In the genomic region with DNA sequence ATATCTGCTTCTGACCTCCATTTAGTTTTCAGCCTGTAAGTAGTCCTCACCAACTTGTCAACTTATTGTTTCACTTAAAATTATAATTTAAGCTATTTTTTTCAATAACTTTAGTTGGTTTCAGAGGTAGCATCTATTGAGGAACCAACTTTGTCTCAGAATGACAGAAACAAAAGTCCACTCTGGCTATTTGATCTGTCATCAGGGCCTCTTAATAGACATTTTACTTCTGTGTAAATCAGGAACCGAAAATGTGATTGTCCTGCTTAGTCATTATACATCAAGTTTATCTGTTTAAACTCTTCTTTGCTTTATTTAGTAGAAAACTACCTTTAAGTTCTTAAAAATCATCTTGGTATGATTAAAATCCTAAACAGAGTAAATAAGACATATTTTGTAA, we compare ENCODE assay signal across 21 cellular contexts.
DNase-seq lines count a peak whose midpoint lies in the region; ATAC-seq, FAIRE-seq and TF ChIP-seq lines count a peak whose summit lies in the region.
"Had no signal": no experiment of that assay in that cellular context is flagged by ENCODE, and none has a peak within 500 bp of the region (broad histone marks: within the 10 kb centered on the region; RNA-seq: fewer than 3 reads in every experiment).

No MANE protein-coding gene starts in this region.

- no peak for FAIRE-seq in GM12891 (lab: Jason Lieb, UNC)
- no peak for FAIRE-seq in GM12878 (lab: Jason Lieb, UNC)
- FAIRE-seq: G401.6, GM19239, H54 had no signal

- CTCF ChIA-PET in GM12878 (lab: Yijun Ruan, JAX) = no interaction called here
- CTCF ChIA-PET in naive thymus-derived CD4-positive, alpha-beta T cell (lab: Charles Lee) = no interaction called here

- H3K27ac ChIP-seq in GM12878 (ENCODE audit: control insufficient read depth, insufficient read depth) (no peak overlapping the region), stomach (no peak overlapping the region)
- H3K27ac ChIP-seq in naive thymus-derived CD4-positive, alpha-beta T cell (ENCODE audit: low read depth, low read length) = no peak overlapping the region
- H3K27ac ChIP-seq: GM23248, HL-60, KMS-11 had no signal

- H3K4me1 ChIP-seq in GM12878 (ENCODE audit: control insufficient read depth, insufficient read depth, low read length) (no peaks in the 10 kb centered on the region), stomach (no peaks in the 10 kb centered on the region)
- H3K4me1 ChIP-seq in naive thymus-derived CD4-positive, alpha-beta T cell (ENCODE audit: control insufficient read depth in 2 of 2, insufficient read depth in 2 of 2, low read length in 2 of 2) = no peaks in the 10 kb centered on the region
- H3K4me1 ChIP-seq: BE2C had no signal

- peaks cover 0 to 2% (median 0%) of the 10 kb centered on the region in 7 donors for H3K4me1 Mint-ChIP-seq in naive thymus-derived CD4-positive, alpha-beta T cell
- H3K4me1 Mint-ChIP-seq: CD4-positive, CD25-positive, alpha-beta regulatory T cell; CD8-positive, alpha-beta memory T cell had no signal

- H3K36me3 ChIP-seq in GM12878 (ENCODE audit: control insufficient read depth in 2 of 2, insufficient read depth in 2 of 2, low read length in 1 of 2) (no peaks in the 10 kb centered on the region), stomach (no peaks in the 10 kb centered on the region)
- no peaks in the 10 kb centered on the region for H3K36me3 ChIP-seq in naive thymus-derived CD4-positive, alpha-beta T cell (ENCODE audit: control insufficient read depth in 2 of 3, insufficient read depth in 3 of 3, low read length in 3 of 3)
- H3K36me3 ChIP-seq: BE2C had no signal

- RAD21 ChIA-PET in GM12878 (lab: Charles Lee; ENCODE audit: unreplicated experiment) = no interaction called here

- DNase-seq in GM12891 (ENCODE audit: insufficient read length, low spot score) = no peak
- no peak for DNase-seq in GM12878 (ENCODE audit: low read depth, low spot score)
- no peak for DNase-seq in NCI-H526 treated with DMSO at 0.1 percent for 48 hours (lab: John Stamatoyannopoulos, UW)
- DNase-seq in stomach = no peak
- no peak for DNase-seq in naive thymus-derived CD4-positive, alpha-beta T cell
- DNase-seq in H4 (ENCODE audit: low spot score) = no peak
- DNase-seq: ACHN; BE2C; C1 segment of cervical spinal cord; CD4-positive, CD25-positive, alpha-beta regulatory T cell; CD8-positive, alpha-beta memory T cell; COR-L47; GM23248; HCEC 1CT had no signal

- H3K36me3 Mint-ChIP-seq in naive thymus-derived CD4-positive, alpha-beta T cell = peaks cover 0 to 4% (median 0%) of the 10 kb centered on the region in 5 donors
- H3K36me3 Mint-ChIP-seq: CD4-positive, CD25-positive, alpha-beta regulatory T cell; CD8-positive, alpha-beta memory T cell had no signal

- no peaks in the 10 kb centered on the region for H3K79me2 ChIP-seq in GM12878 (ENCODE audit: control insufficient read depth, insufficient read depth, low read length)

- H2AFZ ChIP-seq in GM12878 (ENCODE audit: control insufficient read depth, low read depth, low read length) = no peak overlapping the region
- H2AFZ ChIP-seq: GM23248 had no signal

- no peak overlapping the region for H3K4me2 ChIP-seq in GM12878 (ENCODE audit: control insufficient read depth, insufficient read depth)
- H3K4me2 ChIP-seq: KMS-11 had no signal

- H3K4me3 ChIP-seq in GM12878 (no peak overlapping the region), stomach (no peak overlapping the region)
- H3K4me3 ChIP-seq in naive thymus-derived CD4-positive, alpha-beta T cell (ENCODE audit: low read length) = no peak overlapping the region
- H3K4me3 ChIP-seq: GM23248 had no signal

- BruUV-seq in GM12878 (replicated peaks; lab: Mats Ljungman, UMichigan) = no TSS peak

- no peak for TF ChIP-seq EP300 in GM12878 (IDR thresholded peaks at IDR 0.05; ENCODE audit: borderline replicate concordance in 1 of 2, control insufficient read depth in 1 of 2, low read depth in 2 of 2, low read length in 2 of 2)
- no peak for TF ChIP-seq EP300 in stomach (IDR thresholded peaks at IDR 0.05)

- in situ Hi-C loops in GM12878 (cut with MboI) = no loop called here

- H3K27ac Mint-ChIP-seq in naive thymus-derived CD4-positive, alpha-beta T cell = no peak overlapping the region
- H3K27ac Mint-ChIP-seq: CD4-positive, CD25-positive, alpha-beta regulatory T cell; CD8-positive, alpha-beta memory T cell had no signal

- SMC1A ChIA-PET in GM12878 (lab: Charles Lee; ENCODE audit: uncharacterized antibody, unreplicated experiment) = no interaction called here

- POLR2A ChIA-PET in GM12878 (lab: Charles Lee) = no interaction called here
- POLR2A ChIA-PET in naive thymus-derived CD4-positive, alpha-beta T cell (lab: Charles Lee) = no interaction called here

- H3K27me3 ChIP-seq in GM12878 (replicated peaks in 1 of 2; ENCODE audit: control insufficient read depth in 2 of 2, insufficient read depth in 2 of 2, low read length in 1 of 2) = no peaks in the 10 kb centered on the region
- H3K27me3 ChIP-seq in stomach = no peaks in the 10 kb centered on the region
- H3K27me3 ChIP-seq in naive thymus-derived CD4-positive, alpha-beta T cell (ENCODE audit: control insufficient read depth in 2 of 2, insufficient read depth in 2 of 2, low read length in 2 of 2) = no peaks in the 10 kb centered on the region
- H3K27me3 ChIP-seq: BE2C had no signal

- TF ChIP-seq POLR2A in GM12891 (IDR thresholded peaks at IDR 0.05; ENCODE audit: low read depth, low read length) = no peak
- no peak for TF ChIP-seq POLR2A in GM12878 (IDR thresholded peaks at IDR 0.05; ENCODE audit: low read depth, low read length)
- TF ChIP-seq POLR2A in stomach (IDR thresholded peaks at IDR 0.05) = no peak

- WGBS in GM12878 (ENCODE audit: insufficient coverage, insufficient replicate concordance, low lambda C conversion rate, missing lambda C conversion rate) = 0% methylated on average over 1 of the region's 1 CpG
- 61 to 73% (median 65%) methylated on average over 1 of the region's 1 CpG for WGBS in stomach, 5 donors

- no peak for TF ChIP-seq CTCF in GM12878 (IDR thresholded peaks at IDR 0.05 in 2 of 3, conservative IDR thresholded peaks at IDR 0.05 in 1 of 3; ENCODE audit: control insufficient read depth in 2 of 3, extremely low read depth in 1 of 3, insufficient read depth in 1 of 3, low read depth in 3 of 3, low read length in 3 of 3)
- TF ChIP-seq CTCF in stomach (IDR thresholded peaks at IDR 0.05) = no peak

- H3K9me3 ChIP-seq in GM12878 (replicated peaks; ENCODE audit: control insufficient read depth, insufficient read depth, low read length) = no peaks in the 10 kb centered on the region
- H3K9me3 ChIP-seq in stomach = peaks cover 0 to 9% (median 4%) of the 10 kb centered on the region in 4 donors
- no peaks in the 10 kb centered on the region for H3K9me3 ChIP-seq in naive thymus-derived CD4-positive, alpha-beta T cell (ENCODE audit: control insufficient read depth in 2 of 3, low read length in 3 of 3)
- H3K9me3 ChIP-seq: BE2C had no signal

- peaks cover 0 to 11% (median 2%) of the 10 kb centered on the region in 11 donors for H3K9me3 Mint-ChIP-seq in naive thymus-derived CD4-positive, alpha-beta T cell

- H3K4me3 Mint-ChIP-seq in naive thymus-derived CD4-positive, alpha-beta T cell = no peak overlapping the region
- H3K4me3 Mint-ChIP-seq: CD4-positive, CD25-positive, alpha-beta regulatory T cell; CD8-positive, alpha-beta memory T cell had no signal

- intact Hi-C loops in GM12878 (cut with micrococcal nuclease; ENCODE audit: unreplicated experiment) (no loop called here), stomach (cut with DNase I; ENCODE audit: low total_unique reads) (no loop called here)
- intact Hi-C loops in naive thymus-derived CD4-positive, alpha-beta T cell (cut with micrococcal nuclease) = no loop called here

- ATAC-seq in GM18868 (IDR thresholded peaks at IDR 0.05; ENCODE audit: unreplicated experiment) (peak; percentile 93), HG02798 (IDR thresholded peaks at IDR 0.05; ENCODE audit: poor library complexity, unreplicated experiment) (peak; percentile 54), GM12878 (peak; percentile 91)
- no peak for ATAC-seq in naive thymus-derived CD4-positive, alpha-beta T cell

- no peaks in the 10 kb centered on the region for H4K20me1 ChIP-seq in GM12878 (ENCODE audit: control insufficient read depth, insufficient read depth)

- H3K9ac ChIP-seq in GM12878 (ENCODE audit: control insufficient read depth, insufficient read depth, low read length) = no peak overlapping the region
- H3K9ac ChIP-seq: GM23248, KMS-11 had no signal

- TF ChIP-seq RAD21 in GM12878 (IDR thresholded peaks at IDR 0.05; ENCODE audit: insufficient read depth, low read depth, low read length) = no peak

- H3K27me3 Mint-ChIP-seq in naive thymus-derived CD4-positive, alpha-beta T cell = no peaks in the 10 kb centered on the region
- H3K27me3 Mint-ChIP-seq: CD4-positive, CD25-positive, alpha-beta regulatory T cell; CD8-positive, alpha-beta memory T cell had no signal

TF ChIP-seq in GM12891, 5 proteins besides CTCF, POLR2A, EP300 and RAD21:
- TF ChIP-seq TAF1 (IDR thresholded peaks at IDR 0.05; ENCODE audit: low read depth, low read length) = no peak
- TF ChIP-seq SPI1 (IDR thresholded peaks at IDR 0.05; ENCODE audit: low read depth, low read length) = peak; percentile 44
TF ChIP-seq in GM12891: peak in this region for 1.

TF ChIP-seq in GM12878, 131 proteins besides CTCF, POLR2A, EP300 and RAD21 (continues in another document):
- TF ChIP-seq, protein P1, sequence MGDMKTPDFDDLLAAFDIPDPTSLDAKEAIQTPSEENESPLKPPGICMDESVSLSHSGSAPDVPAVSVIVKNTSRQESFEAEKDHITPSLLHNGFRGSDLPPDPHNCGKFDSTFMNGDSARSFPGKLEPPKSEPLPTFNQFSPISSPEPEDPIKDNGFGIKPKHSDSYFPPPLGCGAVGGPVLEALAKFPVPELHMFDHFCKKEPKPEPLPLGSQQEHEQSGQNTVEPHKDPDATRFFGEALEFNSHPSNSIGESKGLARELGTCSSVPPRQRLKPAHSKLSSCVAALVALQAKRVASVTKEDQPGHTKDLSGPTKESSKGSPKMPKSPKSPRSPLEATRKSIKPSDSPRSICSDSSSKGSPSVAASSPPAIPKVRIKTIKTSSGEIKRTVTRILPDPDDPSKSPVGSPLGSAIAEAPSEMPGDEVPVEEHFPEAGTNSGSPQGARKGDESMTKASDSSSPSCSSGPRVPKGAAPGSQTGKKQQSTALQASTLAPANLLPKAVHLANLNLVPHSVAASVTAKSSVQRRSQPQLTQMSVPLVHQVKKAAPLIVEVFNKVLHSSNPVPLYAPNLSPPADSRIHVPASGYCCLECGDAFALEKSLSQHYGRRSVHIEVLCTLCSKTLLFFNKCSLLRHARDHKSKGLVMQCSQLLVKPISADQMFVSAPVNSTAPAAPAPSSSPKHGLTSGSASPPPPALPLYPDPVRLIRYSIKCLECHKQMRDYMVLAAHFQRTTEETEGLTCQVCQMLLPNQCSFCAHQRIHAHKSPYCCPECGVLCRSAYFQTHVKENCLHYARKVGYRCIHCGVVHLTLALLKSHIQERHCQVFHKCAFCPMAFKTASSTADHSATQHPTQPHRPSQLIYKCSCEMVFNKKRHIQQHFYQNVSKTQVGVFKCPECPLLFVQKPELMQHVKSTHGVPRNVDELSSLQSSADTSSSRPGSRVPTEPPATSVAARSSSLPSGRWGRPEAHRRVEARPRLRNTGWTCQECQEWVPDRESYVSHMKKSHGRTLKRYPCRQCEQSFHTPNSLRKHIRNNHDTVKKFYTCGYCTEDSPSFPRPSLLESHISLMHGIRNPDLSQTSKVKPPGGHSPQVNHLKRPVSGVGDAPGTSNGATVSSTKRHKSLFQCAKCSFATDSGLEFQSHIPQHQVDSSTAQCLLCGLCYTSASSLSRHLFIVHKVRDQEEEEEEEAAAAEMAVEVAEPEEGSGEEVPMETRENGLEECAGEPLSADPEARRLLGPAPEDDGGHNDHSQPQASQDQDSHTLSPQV (IDR thresholded peaks at IDR 0.05) = no peak
